In the genomic region with DNA sequence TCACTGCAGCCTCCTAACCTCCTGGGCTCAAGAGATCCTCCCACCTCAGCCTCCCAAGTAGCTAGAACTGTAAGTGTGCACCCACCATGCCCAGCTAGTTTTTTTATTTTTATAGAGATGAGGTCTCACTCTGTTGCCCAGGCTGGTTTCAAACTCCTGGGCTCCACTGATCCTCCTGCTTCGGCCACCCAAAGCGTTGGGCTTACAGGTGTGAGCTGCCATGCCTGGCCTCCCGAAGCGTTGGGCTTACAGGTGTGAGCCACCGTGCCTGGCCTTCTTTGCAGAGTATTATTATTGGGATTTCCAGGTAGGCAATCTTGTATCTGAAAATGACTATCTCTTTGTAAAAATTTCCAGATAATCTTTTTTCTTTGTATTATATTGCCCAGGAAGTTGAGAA, we compare ENCODE assay signal across 29 cellular contexts.
"Had no signal": no experiment of that assay in that cellular context is flagged by ENCODE, and none has a peak within 500 bp of the region (broad histone marks: within the 10 kb centered on the region; RNA-seq: fewer than 3 reads in every experiment).

No MANE protein-coding gene starts in this region.

- H3K4me1 Mint-ChIP-seq: activated B cell treated with CpG ODN at 0.5 μM for 24 hours; activated naive CD8-positive, alpha-beta T cell treated with anti-CD3 and anti-CD28 coated beads for 36 hours had no signal

- H3K9me3 Mint-ChIP-seq: activated B cell treated with CpG ODN at 0.5 μM for 24 hours; activated CD4-positive, alpha-beta memory T cell treated with anti-CD3 and anti-CD28 coated beads for 36 hours; activated CD4-positive, alpha-beta T cell treated with anti-CD3 and anti-CD28 coated beads, Interleukin-2, amount 10 ng/mL, durations not matched to agents 7 days and 5 days; activated CD8-positive, alpha-beta T cell treated with anti-CD3 and anti-CD28 coated beads for 36 hours; activated naive CD4-positive, alpha-beta T cell treated with anti-CD3 and anti-CD28 coated beads for 36 hours; activated naive CD8-positive, alpha-beta T cell treated with anti-CD3 and anti-CD28 coated beads for 36 hours; activated T-cell treated with anti-CD3 and anti-CD28 coated beads, Interleukin-2, amount 50 U/mL, for 72 hours; activated T-helper 1 cell treated with anti-CD3 and anti-CD28 coated beads, Interleukin-12 subunit alpha, Interleukin-12 subunit beta, Interleukin-2, Interleukin-4 antibody, amounts not matched to agents 30 ng/mL and 10 ng/mL and 1 ng/mL, durations not matched to agents 14 hours and 24 hours and 36 hours; activated T-helper 17 cell treated with anti-CD3 and anti-CD28 coated beads, Interleukin-2, amount 50 U/mL, for 72 hours; T-helper 1 cell treated with Interleukin-12 subunit alpha and Interleukin-12 subunit beta and Interleukin-4 antibody, amounts not matched to agents 30 μg/mL and 1 μg/mL, for 36 hours; T-helper 2 cell treated with Interferon-gamma antibody and Interleukin-4, amounts not matched to agents 5 μg/mL and 100 μg/mL, for 36 hours had no signal

- H3K27ac Mint-ChIP-seq: activated B cell treated with CpG ODN at 0.5 μM for 24 hours; activated CD4-positive, alpha-beta memory T cell treated with anti-CD3 and anti-CD28 coated beads for 36 hours; activated CD4-positive, alpha-beta T cell treated with anti-CD3 and anti-CD28 coated beads, Interleukin-2, amount 10 ng/mL, durations not matched to agents 7 days and 5 days; activated CD8-positive, alpha-beta T cell treated with anti-CD3 and anti-CD28 coated beads for 36 hours; activated naive CD4-positive, alpha-beta T cell treated with anti-CD3 and anti-CD28 coated beads for 36 hours; activated naive CD4-positive, alpha-beta T cell treated with anti-CD3 and anti-CD28 coated beads, Interleukin-2, amount 50 U/mL, for 72 hours; activated T-cell treated with anti-CD3 and anti-CD28 coated beads, Interleukin-2, amount 50 U/mL, for 72 hours; activated T-helper 1 cell treated with anti-CD3 and anti-CD28 coated beads, Interleukin-12 subunit alpha, Interleukin-12 subunit beta, Interleukin-2, Interleukin-4 antibody, amounts not matched to agents 30 ng/mL and 10 ng/mL and 1 ng/mL, durations not matched to agents 14 hours and 24 hours and 36 hours; activated T-helper 17 cell treated with anti-CD3 and anti-CD28 coated beads, Interleukin-2, amount 50 U/mL, for 72 hours; T-helper 1 cell treated with Interleukin-12 subunit alpha and Interleukin-12 subunit beta and Interleukin-4 antibody, amounts not matched to agents 30 μg/mL and 1 μg/mL, for 36 hours; T-helper 2 cell treated with Interferon-gamma antibody and Interleukin-4, amounts not matched to agents 5 μg/mL and 100 μg/mL, for 36 hours had no signal

- H3K4me3 Mint-ChIP-seq: activated B cell treated with CpG ODN at 0.5 μM for 24 hours; activated CD4-positive, alpha-beta memory T cell treated with anti-CD3 and anti-CD28 coated beads for 36 hours; activated CD4-positive, alpha-beta T cell treated with anti-CD3 and anti-CD28 coated beads, Interleukin-2, amount 10 ng/mL, durations not matched to agents 7 days and 5 days; activated CD8-positive, alpha-beta T cell treated with anti-CD3 and anti-CD28 coated beads for 36 hours; activated naive CD4-positive, alpha-beta T cell treated with anti-CD3 and anti-CD28 coated beads for 36 hours; activated naive CD8-positive, alpha-beta T cell treated with anti-CD3 and anti-CD28 coated beads for 36 hours; activated T-cell treated with anti-CD3 and anti-CD28 coated beads, Interleukin-2, amount 50 U/mL, for 4 hours; activated T-cell treated with anti-CD3 and anti-CD28 coated beads, Interleukin-2, amount 50 U/mL, for 72 hours; activated T-helper 1 cell treated with anti-CD3 and anti-CD28 coated beads, Interleukin-12 subunit alpha, Interleukin-12 subunit beta, Interleukin-2, Interleukin-4 antibody, amounts not matched to agents 30 ng/mL and 10 ng/mL and 1 ng/mL, durations not matched to agents 14 hours and 24 hours and 36 hours; activated T-helper 17 cell treated with anti-CD3 and anti-CD28 coated beads, Interleukin-2, amount 50 U/mL, for 72 hours; T-helper 1 cell treated with Interleukin-12 subunit alpha and Interleukin-12 subunit beta and Interleukin-4 antibody, amounts not matched to agents 30 μg/mL and 1 μg/mL, for 36 hours; T-helper 2 cell treated with Interferon-gamma antibody and Interleukin-4, amounts not matched to agents 5 μg/mL and 100 μg/mL, for 36 hours had no signal

- DNase-seq: activated B cell treated with CpG ODN at 0.5 μM for 24 hours; activated CD4-positive, alpha-beta memory T cell treated with anti-CD3 and anti-CD28 coated beads for 36 hours; activated CD4-positive, alpha-beta T cell treated with anti-CD3 and anti-CD28 coated beads for 4 hours; activated CD4-positive, alpha-beta T cell treated with anti-CD3 and anti-CD28 coated beads, Interleukin-2, amount 10 ng/mL, durations not matched to agents 7 days and 5 days; activated CD4-positive, alpha-beta T cell treated with anti-CD3 and anti-CD28 coated beads, Interleukin-2, amount 50 U/mL, for 4 hours; activated CD4-positive, CD25-positive, alpha-beta regulatory T cell treated with anti-CD3 and anti-CD28 coated beads, Interleukin-2, amount 50 U/mL, for 72 hours; activated CD8-positive, alpha-beta T cell treated with anti-CD3 and anti-CD28 coated beads for 36 hours; activated effector memory CD4-positive, alpha-beta T cell treated with anti-CD3 and anti-CD28 coated beads, Interleukin-2, amount 50 U/mL, for 16 hours; activated gamma-delta T cell treated with Interleukin-2 at 50 U/mL for 16 hours; activated naive CD4-positive, alpha-beta T cell; activated naive CD4-positive, alpha-beta T cell treated with anti-CD3 and anti-CD28 coated beads for 36 hours; activated naive CD4-positive, alpha-beta T cell treated with anti-CD3 and anti-CD28 coated beads, Interleukin-2, amount 50 U/mL, for 16 hours; activated naive CD8-positive, alpha-beta T cell treated with anti-CD3 and anti-CD28 coated beads for 36 hours; activated T-cell treated with anti-CD3 and anti-CD28 coated beads for 4 hours; activated T-cell treated with anti-CD3 and anti-CD28 coated beads, Interleukin-2, amount 50 U/mL, for 1 hour; activated T-cell treated with anti-CD3 and anti-CD28 coated beads, Interleukin-2, amount 50 U/mL, for 4 hours; activated T-cell treated with anti-CD3 and anti-CD28 coated beads, Interleukin-2, amount 50 U/mL, for 72 hours; amniotic stem cell; body of pancreas; brain microvascular endothelial cell; central memory CD4-positive, alpha-beta T cell; T-helper 1 cell; T-helper 2 cell; T-helper 9 cell had no signal

- H3K27me3 Mint-ChIP-seq: activated B cell treated with CpG ODN at 0.5 μM for 24 hours; activated CD4-positive, alpha-beta memory T cell treated with anti-CD3 and anti-CD28 coated beads for 36 hours; activated CD4-positive, alpha-beta T cell treated with anti-CD3 and anti-CD28 coated beads, Interleukin-2, amount 10 ng/mL, durations not matched to agents 7 days and 5 days; activated CD8-positive, alpha-beta T cell treated with anti-CD3 and anti-CD28 coated beads for 36 hours; activated naive CD8-positive, alpha-beta T cell treated with anti-CD3 and anti-CD28 coated beads for 36 hours; activated T-helper 17 cell treated with anti-CD3 and anti-CD28 coated beads, Interleukin-2, amount 50 U/mL, for 72 hours had no signal
